Comparison of ENCODE assay signal across 9 cellular contexts in genomic region chr2:118539290-118539689, GRCh38.
DNase-seq lines count a peak whose midpoint lies in the region; ATAC-seq and TF ChIP-seq lines count a peak whose summit lies in the region.
"Had no signal": no experiment of that assay in that cellular context is flagged by ENCODE, and none has a peak within 500 bp of the region (broad histone marks: within the 10 kb centered on the region; RNA-seq: fewer than 3 reads in every experiment).

No MANE protein-coding gene starts in this region.

- TF ChIP-seq CTCF in BJ (IDR thresholded peaks at IDR 0.05; ENCODE audit: insufficient read depth, low read depth, low read length) (peak; percentile 69), VCaP (conservative IDR thresholded peaks at IDR 0.05) (peak; percentile 57), kidney epithelial cell (IDR thresholded peaks at IDR 0.05; ENCODE audit: insufficient read depth, low read length, poor library complexity, severe bottlenecking) (peak; percentile 41), prostate gland (IDR thresholded peaks at IDR 0.05) (no peak)

- no peak for DNase-seq in BJ (ENCODE audit: low read depth)
- DNase-seq in H7, result peak; percentile 38
- no peak for DNase-seq in kidney epithelial cell (ENCODE audit: low read depth)
- no peak for DNase-seq in KBM-7
- no peak for DNase-seq in prostate gland (ENCODE audit: low spot score)
- DNase-seq in NCI-H187 treated with DMSO at 0.1 percent for 48 hours (lab: John Stamatoyannopoulos, UW), result no peak

- 60% methylated on average over 7 of the region's 7 CpGs for WGBS in prostate gland

- no peaks in the 10 kb centered on the region for H3K27me3 ChIP-seq in BJ (ENCODE audit: control insufficient read depth, insufficient read depth, low read length)
- no peaks in the 10 kb centered on the region for H3K27me3 ChIP-seq in H7 (ENCODE audit: control insufficient read depth, insufficient read depth, low read length)
- no peaks in the 10 kb centered on the region for H3K27me3 ChIP-seq in kidney epithelial cell (ENCODE audit: control insufficient read depth, insufficient read depth, low read length)
- no peaks in the 10 kb centered on the region for H3K27me3 ChIP-seq in prostate gland (replicated peaks; ENCODE audit: insufficient read depth)

- CTCF ChIA-PET in BJ (lab: Yijun Ruan, JAX), result interaction anchor here (0.6 to 2.9 kb wide), 11 partner anchors 9 to 321 kb away, joined by 3 to 34 read pairs (median 4); no protein-coding TSS in a partner anchor

- ATAC-seq in HG03520 (IDR thresholded peaks at IDR 0.05; ENCODE audit: unreplicated experiment), result no peak

- intact Hi-C loops in prostate gland (cut with DNase I), result no loop called here

- no peaks in the 10 kb centered on the region for H3K36me3 ChIP-seq in BJ (ENCODE audit: control insufficient read depth, insufficient read depth, low read length)
- H3K36me3 ChIP-seq in H7 (replicated peaks; ENCODE audit: control insufficient read depth, insufficient read depth, low read length), result no peaks in the 10 kb centered on the region
- no peaks in the 10 kb centered on the region for H3K36me3 ChIP-seq in kidney epithelial cell (ENCODE audit: control insufficient read depth, insufficient read depth, low read length)
- no peaks in the 10 kb centered on the region for H3K36me3 ChIP-seq in prostate gland

- POLR2A ChIA-PET in BJ (lab: Charles Lee), result no interaction called here

- H3K27ac ChIP-seq in VCaP (no peak overlapping the region), prostate gland (no peak overlapping the region)
- H3K27ac ChIP-seq: KMS-11 had no signal

- H3K4me1 ChIP-seq in prostate gland (replicated peaks), result no peaks in the 10 kb centered on the region

- TF ChIP-seq POLR2A in prostate gland (IDR thresholded peaks at IDR 0.05), result no peak

- no peaks in the 10 kb centered on the region for H3K9me3 ChIP-seq in prostate gland

- no peak overlapping the region for H3K4me3 ChIP-seq in BJ (ENCODE audit: low read depth, low read length)
- H3K4me3 ChIP-seq in H7 (ENCODE audit: insufficient read depth, low read depth, low read length), result no peak overlapping the region
- H3K4me3 ChIP-seq in kidney epithelial cell (ENCODE audit: low read depth, low read length), result no peak overlapping the region
- H3K4me3 ChIP-seq in prostate gland, result no peak overlapping the region

- in situ Hi-C loops in KBM-7 (cut with MboI; ENCODE audit: low pct_unique_long_range_greater_than_20kb, low sequenced_read_pairs), result no loop called here

Comparison
In these comparisons a context has a peak if more than half of its experiments do, and no peak if none do; other contexts are left out.
1. CTCF ChIP-seq: peak in BJ (single experiment), VCaP (single experiment) and kidney epithelial cell (single experiment); none in prostate gland (0 of 4).